8 cellular contexts compared by ENCODE assay signal in genomic region chr2:219571311-219572236, GRCh38. TPM values are rescaled to one million over a fixed set of nuclear protein-coding genes. Genes with fewer than 3 reads are reported as not detected.
DNase-seq lines count a peak whose midpoint lies in the region; ATAC-seq, FAIRE-seq and TF ChIP-seq lines count a peak whose summit lies in the region.

TSS of gene OBSL1 (minus strand) at chr2:219571539. CDS start at chr2:219571232, 307 bp downstream.

- ATAC-seq in HG03520 (IDR thresholded peaks at IDR 0.05; ENCODE audit: unreplicated experiment) (no peak), GM19455 (IDR thresholded peaks at IDR 0.05; ENCODE audit: unreplicated experiment) (no peak)

- peak within 1 kb of the TSS; percentile 81 for H3K4me3 ChIP-seq in NT2/D1 (ENCODE audit: insufficient read length, low read depth)
- H3K4me3 ChIP-seq in choroid plexus epithelial cell (ENCODE audit: low read depth, low read length) = peak within 1 kb of the TSS; percentile 82
- peak within 1 kb of the TSS; percentile 91 for H3K4me3 ChIP-seq in skeletal muscle satellite cell (ENCODE audit: low read length)

- DNase-seq in Ammon's horn (ENCODE audit: low spot score) (peak; percentile 67), HK-2 (ENCODE audit: unreplicated experiment) (peak; percentile 84), NT2/D1 (ENCODE audit: low read depth, low spot score) (peak; percentile 88), choroid plexus epithelial cell (ENCODE audit: low read depth) (peak; percentile 70)

- peak within 1 kb of the TSS; percentile 95 for H3K4me2 ChIP-seq in skeletal muscle satellite cell (ENCODE audit: low read length)

- H3K9me3 ChIP-seq in NT2/D1 (ENCODE audit: insufficient read depth, low read length) (no peaks in the 10 kb centered on the region), skeletal muscle satellite cell (replicated peaks; ENCODE audit: low read length) (no peaks in the 10 kb centered on the region)

- peak; percentile 41 for FAIRE-seq in islet of Langerhans (lab: Jason Lieb, UNC)

- H3K36me3 ChIP-seq in NT2/D1 (ENCODE audit: insufficient read depth, insufficient read length, low read length) = peaks cover 34% of the 10 kb centered on the region
- peaks cover 20% of the 10 kb centered on the region for H3K36me3 ChIP-seq in skeletal muscle satellite cell (ENCODE audit: insufficient read depth, low read length)

- H3K9ac ChIP-seq in NT2/D1 (ENCODE audit: insufficient read length, low read depth) = peak within 1 kb of the TSS; percentile 95
- peak within 1 kb of the TSS; percentile 91 for H3K9ac ChIP-seq in skeletal muscle satellite cell (ENCODE audit: low read depth, low read length)

- TF ChIP-seq CTCF in choroid plexus epithelial cell (conservative IDR thresholded peaks at IDR 0.05; ENCODE audit: low read depth, low read length) = no peak

- H3K27me3 ChIP-seq in NT2/D1 (ENCODE audit: insufficient read depth, insufficient read length) (no peaks in the 10 kb centered on the region), skeletal muscle satellite cell (ENCODE audit: control insufficient read depth, insufficient read depth, low read length) (peaks cover 20% of the 10 kb centered on the region)

- H3K4me1 ChIP-seq in NT2/D1 (ENCODE audit: insufficient read depth, insufficient read length) = peaks cover 31% of the 10 kb centered on the region
- H3K4me1 ChIP-seq in skeletal muscle satellite cell (ENCODE audit: control insufficient read depth, insufficient read depth, low read length) = peaks cover 15% of the 10 kb centered on the region

RNA-seq across cellular contexts. Expression of gene OBSL1, which starts in this region (rescaled TPM):
- 24.6 and 34.5 TPM in 2 replicates for total RNA-seq in skeletal muscle satellite cell (2012; rRNA removed)
